20 cellular contexts compared by ENCODE assay signal in the genomic region with DNA sequence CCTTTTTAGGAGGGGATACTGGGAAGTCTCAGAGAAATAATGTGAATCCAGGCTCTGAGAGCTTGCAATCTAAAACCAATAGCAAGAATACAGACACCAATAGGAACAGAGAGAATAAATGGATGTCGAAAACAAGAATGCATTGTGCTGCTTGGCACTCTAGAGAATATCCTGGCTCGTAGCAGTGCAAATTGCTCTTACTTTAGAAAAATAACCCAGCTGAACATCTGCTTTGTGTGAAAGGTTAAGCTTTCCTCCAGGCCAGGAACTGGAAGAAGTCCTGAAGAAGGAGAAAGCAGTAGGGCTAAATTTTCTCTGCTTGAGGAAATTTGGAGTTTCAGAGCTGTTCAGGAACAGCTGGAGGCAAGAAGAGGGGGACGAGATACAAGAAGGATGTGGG.
"Had no signal": no experiment of that assay in that cellular context is flagged by ENCODE, and none has a peak within 500 bp of the region (broad histone marks: within the 10 kb centered on the region; RNA-seq: fewer than 3 reads in every experiment).

No MANE protein-coding gene starts in this region.

- H3K4me1 Mint-ChIP-seq: activated B cell treated with CpG ODN at 0.5 μM for 24 hours, nephron progenitor cell had no signal

- DNase-seq: activated B cell treated with CpG ODN at 0.5 μM for 24 hours; activated CD4-positive, alpha-beta memory T cell treated with anti-CD3 and anti-CD28 coated beads for 36 hours; activated CD4-positive, alpha-beta T cell treated with anti-CD3 and anti-CD28 coated beads for 4 hours; activated T-cell treated with anti-CD3 and anti-CD28 coated beads for 4 hours; amniotic stem cell; hippocampal formation; left cardiac atrium; lower lobe of right lung; midbrain; nephron progenitor cell; occipital lobe; retina; stimulated activated CD4-positive, alpha-beta T cell treated with anti-CD3 and anti-CD28 coated beads, Interleukin-12 subunit alpha, Interleukin-12 subunit beta, amount 100 ng/mL, for 4 hours; stimulated activated CD4-positive, alpha-beta T cell treated with anti-CD3 and anti-CD28 coated beads, Interleukin-1b, Interleukin-23, amount 100 ng/mL, for 48 hours; stimulated activated CD8-positive, alpha-beta memory T cell treated with anti-CD3 and anti-CD28 coated beads, Interleukin-4, amount 100 ng/mL, for 48 hours; stimulated activated naive CD4-positive, alpha-beta T cell treated with Interleukin-2 at 50 U/mL for 16 hours; tibial artery had no signal

- H3K27me3 Mint-ChIP-seq: activated B cell treated with CpG ODN at 0.5 μM for 24 hours; activated CD4-positive, alpha-beta memory T cell treated with anti-CD3 and anti-CD28 coated beads for 36 hours; activated naive CD8-positive, alpha-beta T cell had no signal

- H3K4me3 ChIP-seq: lower lobe of right lung, tibial artery had no signal

- H3K27ac Mint-ChIP-seq: activated B cell treated with CpG ODN at 0.5 μM for 24 hours; activated CD4-positive, alpha-beta memory T cell treated with anti-CD3 and anti-CD28 coated beads for 36 hours; activated naive CD8-positive, alpha-beta T cell; activated T-helper 1 cell treated with anti-CD3 and anti-CD28 coated beads, Interleukin-12 subunit alpha, Interleukin-12 subunit beta, Interleukin-2, Interleukin-4 antibody, amounts not matched to agents 30 ng/mL and 10 ng/mL and 1 ng/mL, durations not matched to agents 14 hours and 24 hours and 36 hours; nephron progenitor cell; T-helper 2 cell treated with Interferon-gamma antibody and Interleukin-4, amounts not matched to agents 5 μg/mL and 100 μg/mL, for 36 hours had no signal

- ATAC-seq: lower lobe of right lung had no signal

- H3K4me3 Mint-ChIP-seq: activated B cell treated with CpG ODN at 0.5 μM for 24 hours; activated CD4-positive, alpha-beta memory T cell treated with anti-CD3 and anti-CD28 coated beads for 36 hours; activated naive CD8-positive, alpha-beta T cell; activated T-helper 1 cell treated with anti-CD3 and anti-CD28 coated beads, Interleukin-12 subunit alpha, Interleukin-12 subunit beta, Interleukin-2, Interleukin-4 antibody, amounts not matched to agents 30 ng/mL and 10 ng/mL and 1 ng/mL, durations not matched to agents 14 hours and 24 hours and 36 hours; nephron progenitor cell; T-helper 2 cell treated with Interferon-gamma antibody and Interleukin-4, amounts not matched to agents 5 μg/mL and 100 μg/mL, for 36 hours had no signal

- H3K9me3 Mint-ChIP-seq: activated B cell treated with CpG ODN at 0.5 μM for 24 hours; activated T-helper 1 cell treated with anti-CD3 and anti-CD28 coated beads, Interleukin-12 subunit alpha, Interleukin-12 subunit beta, Interleukin-2, Interleukin-4 antibody, amounts not matched to agents 30 ng/mL and 10 ng/mL and 1 ng/mL, durations not matched to agents 14 hours and 24 hours and 36 hours; T-helper 2 cell treated with Interferon-gamma antibody and Interleukin-4, amounts not matched to agents 5 μg/mL and 100 μg/mL, for 36 hours had no signal

- H3K36me3 Mint-ChIP-seq: activated naive CD8-positive, alpha-beta T cell had no signal
